Comparison of ENCODE assay signal across 8 cellular contexts in genomic region chr11:43644626-43645299, GRCh38. TPM values are rescaled to one million over a fixed set of nuclear protein-coding genes. Genes with fewer than 3 reads are reported as not detected.
DNase-seq lines count a peak whose midpoint lies in the region; TF ChIP-seq lines count a peak whose summit lies in the region.

No MANE protein-coding gene starts in this region.

- intact Hi-C loops in dorsolateral prefrontal cortex (cut with DNase I): loop anchor here (1.0 kb wide), 2 partner anchors 35 to 36 kb away; partner anchors contain the start of gene HSD17B12 (in 1 of the 2)

- H3K4me3 ChIP-seq in MG63 (peak overlapping the region; percentile 93), dorsolateral prefrontal cortex (peak overlapping the region; percentile 55 to 100 (median 92)), muscle layer of colon (ENCODE audit: low read depth in 1 of 2, low read length in 2 of 2) (peak overlapping the region; percentile 94 to 96)

- H3K27ac ChIP-seq in dorsolateral prefrontal cortex (peak overlapping the region in 19 of 59 donors; percentile 57 to 91 (median 79)), muscle layer of colon (ENCODE audit: low read depth, low read length) (peak overlapping the region; percentile 50)

- in situ Hi-C loops in G401 (cut with HindIII; ENCODE audit: low sequenced_read_pairs) (no loop called here), ACHN (cut with HindIII; ENCODE audit: low pct_ligation_motif_present, low pct_unique_long_range_greater_than_20kb, low sequenced_read_pairs) (no loop called here)

- H3K9me3 ChIP-seq in MG63 (no peaks in the 10 kb centered on the region), muscle layer of colon (ENCODE audit: low read length) (no peaks in the 10 kb centered on the region)

- H3K27me3 ChIP-seq in MG63 (peaks cover 17% of the 10 kb centered on the region), dorsolateral prefrontal cortex (peaks cover 0 to 30% (median 0%) of the 10 kb centered on the region in 45 donors), muscle layer of colon (ENCODE audit: control insufficient read depth in 1 of 2, insufficient read depth in 2 of 2, low read length in 2 of 2) (peaks cover under 1 to 3% of the 10 kb centered on the region in 2 donors)

- no peak for TF ChIP-seq CTCF in dorsolateral prefrontal cortex (IDR thresholded peaks at IDR 0.05 in 54 of 56, conservative IDR thresholded peaks at IDR 0.05 in 2 of 56; ENCODE audit: low read depth in 1 of 56, partially characterized antibody in 56 of 56)

- H3K36me3 ChIP-seq in MG63 (peaks cover 3% of the 10 kb centered on the region; the same call in 1 of the 2 replicates), muscle layer of colon (ENCODE audit: insufficient read depth, low read length) (no peaks in the 10 kb centered on the region)

- peaks cover 11% of the 10 kb centered on the region for H3K4me1 ChIP-seq in muscle layer of colon (ENCODE audit: insufficient read depth, low read length)

- DNase-seq in EH (ENCODE audit: low read depth) (peak; percentile 18), MG63 (no peak), dorsolateral prefrontal cortex (no peak), SHP77 (lab: John Stamatoyannopoulos, UW) (no peak), DMS79 treated with DMSO at 0.1 percent for 48 hours (lab: John Stamatoyannopoulos, UW) (no peak), G401 (ENCODE audit: low spot score) (no peak), ACHN (no peak)

- H3K9ac ChIP-seq in muscle layer of colon (ENCODE audit: low read length): peak overlapping the region; percentile 85

RNA-seq across cellular contexts. Expression of gene HSD17B12, which starts 35.8 kb away (rescaled TPM):
- 49.3 and 49.6 TPM in 2 replicates for total RNA-seq in MG63 (2014; rRNA removed; shearing (Covaris generic); ENCODE audit: low replicate concordance)
- total RNA-seq in dorsolateral prefrontal cortex: 100 to 1,000 TPM in 48 of 120 experiments, 10 to 100 TPM in 72; 63.4 to 147 (median 97.4) TPM
- total RNA-seq in G401 (2014; rRNA removed; shearing (Covaris generic)): 46.9 and 54.0 TPM in 2 replicates
